Comparison of ENCODE assay signal across 10 cellular contexts in the genomic region with DNA sequence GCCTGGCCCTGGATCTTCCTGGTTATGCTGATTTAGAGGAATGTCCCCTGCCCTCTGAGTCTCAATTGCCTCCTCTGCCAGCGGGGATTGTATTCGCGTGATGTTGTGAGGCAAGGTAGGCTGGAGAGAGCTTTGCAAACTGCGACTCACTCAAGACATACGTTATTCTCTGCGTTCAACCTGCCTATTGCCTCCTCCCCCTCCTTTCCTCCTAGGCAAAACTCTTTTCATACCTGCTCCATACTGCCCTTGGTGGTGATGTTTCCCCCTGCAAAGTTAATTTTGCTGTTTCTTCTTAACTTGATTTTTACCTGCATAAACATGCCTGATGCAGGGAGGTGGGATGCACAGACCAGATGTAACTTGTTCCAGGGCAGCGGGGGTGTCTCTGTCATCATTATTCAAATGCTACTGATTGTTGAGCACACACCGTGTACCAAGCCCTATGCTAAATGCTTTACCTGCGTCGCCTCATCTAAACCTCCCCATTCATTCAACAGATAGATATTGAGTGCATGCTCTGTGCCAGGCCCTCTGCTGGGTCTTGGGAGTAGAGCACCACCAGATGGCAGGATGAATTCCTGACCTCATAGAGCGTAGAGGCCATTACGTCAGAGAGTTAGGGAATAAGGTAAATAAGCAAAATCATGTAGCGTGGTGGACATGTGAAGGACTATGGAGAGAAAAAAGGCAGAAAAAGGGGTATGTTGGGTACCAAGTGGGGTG. TPM values are rescaled to one million over a fixed set of nuclear protein-coding genes. Genes with fewer than 3 reads are reported as not detected.
A peak's percentile ranks its signal among the peaks of the same experiment; 100 is the strongest.
DNase-seq lines count a peak whose midpoint lies in the region; ATAC-seq and TF ChIP-seq lines count a peak whose summit lies in the region.
"Had no signal": no experiment of that assay in that cellular context is flagged by ENCODE, and none has a peak within 500 bp of the region (broad histone marks: within the 10 kb centered on the region; RNA-seq: fewer than 3 reads in every experiment).

No MANE protein-coding gene starts in this region.

- H3K4me1 Mint-ChIP-seq in CD8-positive, alpha-beta T cell (ENCODE audit: low read depth): no peaks in the 10 kb centered on the region

- no peak overlapping the region for H3K27ac ChIP-seq in A673 (ENCODE audit: low read depth, low read length, poor library complexity, severe bottlenecking)
- no peak overlapping the region for H3K27ac ChIP-seq in heart right ventricle
- H3K27ac ChIP-seq in Peyer's patch: no peak overlapping the region
- H3K27ac ChIP-seq in CD8-positive, alpha-beta T cell (ENCODE audit: low read depth, low read length): no peak overlapping the region

- 60 to 69% methylated on average over 13 of the region's 13 CpGs for WGBS in heart right ventricle, 2 donors

- H3K27ac Mint-ChIP-seq in CD8-positive, alpha-beta T cell: no peak overlapping the region
- H3K27ac Mint-ChIP-seq: T-helper 2 cell treated with Interferon-gamma antibody and Interleukin-4, amounts not matched to agents 5 μg/mL and 100 μg/mL, for 36 hours had no signal

- no TSS peak for BruUV-seq in A673 (replicated peaks; lab: Mats Ljungman, UMichigan)

- CTCF ChIA-PET in A673 (lab: Charles Lee): no interaction called here
- CTCF ChIA-PET in CD8-positive, alpha-beta T cell (lab: Charles Lee): no interaction called here

- no peaks in the 10 kb centered on the region for H3K9me3 ChIP-seq in A673 (ENCODE audit: low read depth, low read length, poor library complexity, severe bottlenecking)
- H3K9me3 ChIP-seq in heart right ventricle: peaks cover 0 to 10% (median 0%) of the 10 kb centered on the region in 11 donors
- H3K9me3 ChIP-seq in Peyer's patch: no peaks in the 10 kb centered on the region
- H3K9me3 ChIP-seq in CD8-positive, alpha-beta T cell (ENCODE audit: low read length): no peaks in the 10 kb centered on the region

- H3K4me3 ChIP-seq in A673 (ENCODE audit: low read depth, low read length, poor library complexity, severe bottlenecking): no peak overlapping the region
- no peak overlapping the region for H3K4me3 ChIP-seq in H7 (ENCODE audit: insufficient read depth, low read depth, low read length)
- H3K4me3 ChIP-seq in heart right ventricle: no peak overlapping the region
- no peak overlapping the region for H3K4me3 ChIP-seq in Peyer's patch
- no peak overlapping the region for H3K4me3 ChIP-seq in CD8-positive, alpha-beta T cell (ENCODE audit: low read depth, low read length)

- peaks cover 2% of the 10 kb centered on the region for H3K27me3 Mint-ChIP-seq in CD8-positive, alpha-beta T cell (ENCODE audit: low read depth)

- H3K36me3 Mint-ChIP-seq in CD8-positive, alpha-beta T cell: no peaks in the 10 kb centered on the region

- H3K4me3 Mint-ChIP-seq in CD8-positive, alpha-beta T cell: no peak overlapping the region
- H3K4me3 Mint-ChIP-seq: T-helper 2 cell treated with Interferon-gamma antibody and Interleukin-4, amounts not matched to agents 5 μg/mL and 100 μg/mL, for 36 hours had no signal

- ATAC-seq in heart right ventricle (peak in 3 of 8 donors; percentile 66 to 71 (median 67)), GM18870 (IDR thresholded peaks at IDR 0.05; ENCODE audit: unreplicated experiment) (no peak)
- ATAC-seq in CD8-positive, alpha-beta T cell: no peak

- TF ChIP-seq POLR2A in Peyer's patch (IDR thresholded peaks at IDR 0.05): no peak

- no peaks in the 10 kb centered on the region for H3K36me3 ChIP-seq in A673 (ENCODE audit: insufficient read depth, low read length, poor library complexity, severe bottlenecking)
- no peaks in the 10 kb centered on the region for H3K36me3 ChIP-seq in H7 (replicated peaks; ENCODE audit: control insufficient read depth, insufficient read depth, low read length)
- no peaks in the 10 kb centered on the region for H3K36me3 ChIP-seq in heart right ventricle
- H3K36me3 ChIP-seq in Peyer's patch: no peaks in the 10 kb centered on the region
- no peaks in the 10 kb centered on the region for H3K36me3 ChIP-seq in CD8-positive, alpha-beta T cell (ENCODE audit: insufficient read depth, low read length)

- POLR2A ChIA-PET in A673 (lab: Charles Lee; ENCODE audit: low non-redundant PET): no interaction called here
- POLR2A ChIA-PET in CD8-positive, alpha-beta T cell (lab: Charles Lee): no interaction called here

- H3K4me1 ChIP-seq in A673 (ENCODE audit: insufficient read depth, low read length, poor library complexity, severe bottlenecking) (no peaks in the 10 kb centered on the region), heart right ventricle (peaks cover 0 to 4% (median 0%) of the 10 kb centered on the region in 9 donors), Peyer's patch (no peaks in the 10 kb centered on the region)
- H3K4me1 ChIP-seq in CD8-positive, alpha-beta T cell (ENCODE audit: insufficient read depth, low read length): no peaks in the 10 kb centered on the region

- intact Hi-C loops in A673 (cut with micrococcal nuclease; ENCODE audit: unreplicated experiment) (no loop called here), heart right ventricle (cut with DNase I) (loop anchor here in 1 of 10 donors (10.0 kb wide), 1 partner anchor 60 kb away; a partner anchor contains a TSS)
- intact Hi-C loops in CD8-positive, alpha-beta T cell (cut with DNase I, micrococcal nuclease): no loop called here

- DNase-seq in A673 (ENCODE audit: low spot score): peak; percentile 45
- DNase-seq in H7: peak; percentile 71
- DNase-seq in SHP77 (lab: John Stamatoyannopoulos, UW): peak; percentile 19 to 62
- DNase-seq in heart right ventricle: no peak
- DNase-seq in Peyer's patch: no peak
- no peak for DNase-seq in T-helper 9 cell
- no peak for DNase-seq in CD8-positive, alpha-beta T cell
- DNase-seq: kidney glomerular epithelial cell had no signal

- TF ChIP-seq CTCF in A673 (conservative IDR thresholded peaks at IDR 0.05; ENCODE audit: low read depth, low read length): peak; percentile 44; the same call in 1 of the 2 replicates
- TF ChIP-seq CTCF in heart right ventricle (IDR thresholded peaks at IDR 0.05): peak in 7 of 9 donors; percentile 16 to 40 (median 27)
- TF ChIP-seq CTCF in Peyer's patch (IDR thresholded peaks at IDR 0.05): peak in 3 of 6 experiments; percentile 15 to 56 (median 38)
- no peak for TF ChIP-seq CTCF in CD8-positive, alpha-beta T cell (IDR thresholded peaks at IDR 0.05)

- H3K9me3 Mint-ChIP-seq in CD8-positive, alpha-beta T cell: no peaks in the 10 kb centered on the region
- H3K9me3 Mint-ChIP-seq: T-helper 2 cell treated with Interferon-gamma antibody and Interleukin-4, amounts not matched to agents 5 μg/mL and 100 μg/mL, for 36 hours had no signal

- H3K27me3 ChIP-seq in A673 (replicated peaks; ENCODE audit: insufficient read depth, low read depth, low read length, poor library complexity) (no peaks in the 10 kb centered on the region), H7 (ENCODE audit: control insufficient read depth, insufficient read depth, low read length) (no peaks in the 10 kb centered on the region), heart right ventricle (no peaks in the 10 kb centered on the region), Peyer's patch (no peaks in the 10 kb centered on the region)
- H3K27me3 ChIP-seq in CD8-positive, alpha-beta T cell (ENCODE audit: insufficient read depth, low read length): no peaks in the 10 kb centered on the region

RNA-seq across cellular contexts. Expression of a gene that starts 29.0 kb away (rescaled TPM):
- total RNA-seq in A673 (2021) (not detected in 2 replicates), heart right ventricle (10 to 100 TPM in 1 of 10 donors, 1 to 10 TPM in 9; 5.5 to 14.3 (median 8.3) TPM), Peyer's patch (1 to 10 TPM; 1.4 to 3.3 (median 2.1) TPM)
- 1.1 and 2.3 TPM in 2 replicates for total RNA-seq in H7 (2014; rRNA removed; shearing (Covaris generic))
- 1 to 10 TPM; 1.1 to 7.2 TPM for polyA plus RNA-seq in heart right ventricle
- 1 to 10 TPM in 1 of 2 experiments, under 1 TPM in 1; 0.84 to 1.7 TPM for total RNA-seq in CD8-positive, alpha-beta T cell

Comparison
In these comparisons a context has a peak if more than half of its experiments do, and no peak if none do; other contexts are left out.
1. DNase-seq: peak in A673 (single experiment), H7 (single experiment) and SHP77 (2 of 2); none in heart right ventricle (0 of 2), Peyer's patch (0 of 3), T-helper 9 cell (single experiment) and CD8-positive, alpha-beta T cell (0 of 7).